ENCODE assay signal across 9 cellular contexts in genomic region chr16:19115148-19116021, GRCh38. TPM values are rescaled to one million over a fixed set of nuclear protein-coding genes. Genes with fewer than 3 reads are reported as not detected.
DNase-seq lines count a peak whose midpoint lies in the region; ATAC-seq and TF ChIP-seq lines count a peak whose summit lies in the region.
"Had no signal": no experiment of that assay in that cellular context is flagged by ENCODE, and none has a peak within 500 bp of the region (broad histone marks: within the 10 kb centered on the region; RNA-seq: fewer than 3 reads in every experiment).

No MANE protein-coding gene starts in this region.

- H3K36me3 Mint-ChIP-seq in T-helper 2 cell treated with Interferon-gamma antibody and Interleukin-4, amounts not matched to agents 5 μg/mL and 100 μg/mL, for 36 hours (ENCODE audit: low read depth) = peaks cover 8% of the 10 kb centered on the region

- H3K27ac ChIP-seq in coronary artery (peak overlapping the region; percentile 96 to 97), lung (ENCODE audit: low read depth in 1 of 2, low read length in 1 of 2) (peak overlapping the region; percentile 85 to 98), thoracic aorta (peak overlapping the region; percentile 87 to 98)

- peak overlapping the region; percentile 64 for H3K4me3 Mint-ChIP-seq in T-helper 2 cell treated with Interferon-gamma antibody and Interleukin-4, amounts not matched to agents 5 μg/mL and 100 μg/mL, for 36 hours

- H3K4me1 Mint-ChIP-seq in T-helper 2 cell treated with Interferon-gamma antibody and Interleukin-4, amounts not matched to agents 5 μg/mL and 100 μg/mL, for 36 hours (ENCODE audit: low read depth) = peaks cover 45% of the 10 kb centered on the region

- TF ChIP-seq CTCF in coronary artery (IDR thresholded peaks at IDR 0.05) (no peak), lung (IDR thresholded peaks at IDR 0.05; ENCODE audit: control extremely low read depth, extremely low read depth) (no peak), thoracic aorta (IDR thresholded peaks at IDR 0.05) (no peak)

- ATAC-seq in lung (ENCODE audit: insufficient read depth, low FRiP score) = no peak
- no peak for ATAC-seq in thoracic aorta (ENCODE audit: insufficient number of reproducible peaks, low FRiP score, low read depth)
- ATAC-seq in HG02973 (IDR thresholded peaks at IDR 0.05; ENCODE audit: unreplicated experiment) = no peak

- H3K27me3 Mint-ChIP-seq in T-helper 2 cell treated with Interferon-gamma antibody and Interleukin-4, amounts not matched to agents 5 μg/mL and 100 μg/mL, for 36 hours (ENCODE audit: low read depth) = no peaks in the 10 kb centered on the region

- H3K4me3 ChIP-seq in coronary artery (peak overlapping the region; percentile 86), lung (peak overlapping the region; percentile 49), thoracic aorta (peak overlapping the region; percentile 80)

- peak overlapping the region; percentile 27 for H3K27ac Mint-ChIP-seq in T-helper 2 cell treated with Interferon-gamma antibody and Interleukin-4, amounts not matched to agents 5 μg/mL and 100 μg/mL, for 36 hours

- H3K4me1 ChIP-seq in lung (ENCODE audit: control insufficient read depth in 2 of 2, insufficient read depth in 2 of 2, low read length in 2 of 2) (peaks cover 3 to 19% of the 10 kb centered on the region in 2 donors), thoracic aorta (ENCODE audit: control insufficient read depth in 1 of 2, low read depth in 2 of 2) (peaks cover 36 to 58% of the 10 kb centered on the region in 2 donors)

- WGBS in lung, 2 donors = 69 to 83% methylated on average over 50 of the region's 50 CpGs

- H3K9me3 ChIP-seq in lung (ENCODE audit: control insufficient read depth in 2 of 2, insufficient read depth in 1 of 2, low read length in 1 of 2) = no peaks in the 10 kb centered on the region
- no peaks in the 10 kb centered on the region for H3K9me3 ChIP-seq in thoracic aorta

- H3K36me3 ChIP-seq in lung (ENCODE audit: control insufficient read depth in 2 of 2, insufficient read depth in 2 of 2, low read length in 2 of 2) (peaks cover 0 to 12% of the 10 kb centered on the region in 2 donors), thoracic aorta (peaks cover 8% of the 10 kb centered on the region)

- DNase-seq in T-helper 2 cell treated with Interferon-gamma antibody and Interleukin-4, amounts not matched to agents 5 μg/mL and 100 μg/mL, for 36 hours (ENCODE audit: low spot score) = no peak
- DNase-seq in T-helper 2 cell = no peak
- no peak for DNase-seq in coronary artery (ENCODE audit: low spot score)
- no peak for DNase-seq in lung (ENCODE audit: low spot score)
- DNase-seq in thoracic aorta (ENCODE audit: low spot score) = no peak
- no peak for DNase-seq in SHP77 (lab: John Stamatoyannopoulos, UW)
- DNase-seq in superior temporal gyrus (ENCODE audit: extremely low spot score) = no peak
- DNase-seq: NCI-H82 had no signal

- no peaks in the 10 kb centered on the region for H3K9me3 Mint-ChIP-seq in T-helper 2 cell treated with Interferon-gamma antibody and Interleukin-4, amounts not matched to agents 5 μg/mL and 100 μg/mL, for 36 hours

- no peaks in the 10 kb centered on the region for H3K27me3 ChIP-seq in lung (ENCODE audit: control insufficient read depth, insufficient read depth)
- H3K27me3 ChIP-seq in thoracic aorta (replicated peaks; ENCODE audit: insufficient read depth) = no peaks in the 10 kb centered on the region

RNA-seq across cellular contexts. Expression of gene ITPRIPL2, which starts 1.6 kb away (rescaled TPM):
- total RNA-seq in lung (10 to 100 TPM; 37.6 to 86.3 TPM), thoracic aorta (100 to 1,000 TPM; 113 to 118 TPM)
- 10 to 100 TPM; 12.4 to 19.1 TPM for polyA plus RNA-seq in lung

RNA-seq across cellular contexts. Expression of gene COQ7, which starts 48.0 kb away (rescaled TPM):
- total RNA-seq in lung (10 to 100 TPM; 22.1 to 26.2 TPM), thoracic aorta (10 to 100 TPM; 15.4 to 18.3 TPM)
- 10 to 100 TPM; 11.1 to 15.4 TPM for polyA plus RNA-seq in lung

RNA-seq across cellular contexts. Expression of gene SYT17, which starts 52.7 kb away (rescaled TPM):
- total RNA-seq in lung (10 to 100 TPM in 1 of 2 donors, 1 to 10 TPM in 1; 10.0 to 13.1 TPM), thoracic aorta (1 to 10 TPM; 1.8 to 1.9 TPM)
- 1 to 10 TPM; 3.4 to 7.3 TPM for polyA plus RNA-seq in lung
